In genomic region chr20:48789781-48790544, GRCh38 we compare ENCODE assay signal across 12 cellular contexts. TPM values are rescaled to one million over a fixed set of nuclear protein-coding genes. Genes with fewer than 3 reads are reported as not detected.
A peak's percentile ranks its signal among the peaks of the same experiment; 100 is the strongest.
DNase-seq lines count a peak whose midpoint lies in the region; ATAC-seq and TF ChIP-seq lines count a peak whose summit lies in the region.
"Had no signal": no experiment of that assay in that cellular context is flagged by ENCODE, and none has a peak within 500 bp of the region (broad histone marks: within the 10 kb centered on the region; RNA-seq: fewer than 3 reads in every experiment).

No MANE protein-coding gene starts in this region.

- peak overlapping the region in 55 of 59 donors; percentile 4 to 85 (median 70) for H3K27ac ChIP-seq in dorsolateral prefrontal cortex
- H3K27ac ChIP-seq: SJSA1 had no signal

- no peaks in the 10 kb centered on the region for H3K27me3 Mint-ChIP-seq in activated CD4-positive, alpha-beta memory T cell treated with anti-CD3 and anti-CD28 coated beads for 36 hours
- no peaks in the 10 kb centered on the region for H3K27me3 Mint-ChIP-seq in activated CD4-positive, alpha-beta memory T cell treated with anti-CD3 and anti-CD28 coated beads, Interleukin-2, amount 10 ng/mL, durations not matched to agents 7 days and 5 days
- no peaks in the 10 kb centered on the region for H3K27me3 Mint-ChIP-seq in stimulated activated memory B cell treated with anti-CD40 and anti-IgM and Interleukin-4, amounts not matched to agents 10 μg/mL and 1 μg/mL and 100 μg/mL, for 72 hours

- POLR2A ChIA-PET in activated CD4-positive, alpha-beta memory T cell treated with anti-CD3 and anti-CD28 coated beads for 36 hours (lab: Charles Lee): interaction anchor here (1.5 to 5.7 kb wide), 5 partner anchors 28 to 74 kb away, joined by 3 to 30 read pairs (median 8); partner anchors contain the start of gene PREX1
- POLR2A ChIA-PET in activated CD4-positive, alpha-beta memory T cell treated with anti-CD3 and anti-CD28 coated beads, Interleukin-2, amount 10 ng/mL, durations not matched to agents 7 days and 5 days (lab: Charles Lee): interaction anchor here (1.1 to 1.9 kb wide), 2 partner anchors 33 to 78 kb away, joined by 3 to 11 read pairs; no protein-coding TSS in a partner anchor

- intact Hi-C loops in activated CD4-positive, alpha-beta memory T cell treated with anti-CD3 and anti-CD28 coated beads for 36 hours (cut with micrococcal nuclease): no loop called here
- intact Hi-C loops in dorsolateral prefrontal cortex (cut with DNase I): loop anchor here in 1 of 2 donors (10.0 kb wide), 1 partner anchor 45 kb away; no protein-coding TSS in a partner anchor

- H3K4me1 Mint-ChIP-seq in activated CD4-positive, alpha-beta memory T cell treated with anti-CD3 and anti-CD28 coated beads for 36 hours (ENCODE audit: low read depth): peaks cover 62% of the 10 kb centered on the region
- peaks cover 57% of the 10 kb centered on the region for H3K4me1 Mint-ChIP-seq in activated CD4-positive, alpha-beta memory T cell treated with anti-CD3 and anti-CD28 coated beads, Interleukin-2, amount 10 ng/mL, durations not matched to agents 7 days and 5 days
- peaks cover 82% of the 10 kb centered on the region for H3K4me1 Mint-ChIP-seq in stimulated activated memory B cell treated with anti-CD40 and anti-IgM and Interleukin-4, amounts not matched to agents 10 μg/mL and 1 μg/mL and 100 μg/mL, for 72 hours

- TF ChIP-seq CTCF in dorsolateral prefrontal cortex (IDR thresholded peaks at IDR 0.05 in 54 of 56, conservative IDR thresholded peaks at IDR 0.05 in 2 of 56; ENCODE audit: low read depth in 1 of 56, partially characterized antibody in 56 of 56): no peak

- ATAC-seq in stimulated activated memory B cell treated with anti-CD40 and anti-IgM and Interleukin-4, amounts not matched to agents 10 μg/mL and 1 μg/mL and 100 μg/mL, for 72 hours: no peak
- ATAC-seq in HG03159 (IDR thresholded peaks at IDR 0.05; ENCODE audit: unreplicated experiment): no peak
- ATAC-seq in GM18520 (IDR thresholded peaks at IDR 0.05; ENCODE audit: unreplicated experiment): no peak
- ATAC-seq in GM19351 (IDR thresholded peaks at IDR 0.05; ENCODE audit: unreplicated experiment): no peak

- peaks cover 8% of the 10 kb centered on the region for H3K36me3 Mint-ChIP-seq in activated CD4-positive, alpha-beta memory T cell treated with anti-CD3 and anti-CD28 coated beads for 36 hours
- peaks cover 54% of the 10 kb centered on the region for H3K36me3 Mint-ChIP-seq in activated CD4-positive, alpha-beta memory T cell treated with anti-CD3 and anti-CD28 coated beads, Interleukin-2, amount 10 ng/mL, durations not matched to agents 7 days and 5 days (ENCODE audit: low read depth)
- H3K36me3 Mint-ChIP-seq in stimulated activated memory B cell treated with anti-CD40 and anti-IgM and Interleukin-4, amounts not matched to agents 10 μg/mL and 1 μg/mL and 100 μg/mL, for 72 hours: peaks cover 23% of the 10 kb centered on the region

- CTCF ChIA-PET in activated CD4-positive, alpha-beta memory T cell treated with anti-CD3 and anti-CD28 coated beads for 36 hours (lab: Charles Lee): interaction anchor here (1.1 to 2.0 kb wide), 2 partner anchors 132 kb away, joined by 4 to 6 read pairs; no protein-coding TSS in a partner anchor
- CTCF ChIA-PET in activated CD4-positive, alpha-beta memory T cell treated with anti-CD3 and anti-CD28 coated beads, Interleukin-2, amount 10 ng/mL, durations not matched to agents 7 days and 5 days (lab: Charles Lee): interaction anchor here (1.5 kb wide), 1 partner anchor 9 kb away, joined by 3 read pairs; no protein-coding TSS in a partner anchor

- H3K4me3 ChIP-seq in dorsolateral prefrontal cortex: peak overlapping the region in 1 of 59 donors; percentile 5
- H3K4me3 ChIP-seq: SJSA1 had no signal

- DNase-seq in activated CD4-positive, alpha-beta memory T cell treated with anti-CD3 and anti-CD28 coated beads for 36 hours: no peak
- no peak for DNase-seq in activated CD4-positive, alpha-beta memory T cell treated with anti-CD3 and anti-CD28 coated beads, Interleukin-2, amount 10 ng/mL, durations not matched to agents 7 days and 5 days
- DNase-seq in MV-4-11 (lab: John Stamatoyannopoulos, UW) (peak; percentile 70), dorsolateral prefrontal cortex (no peak)
- DNase-seq: EL, mesenchymal stem cell, NCI-H146 had no signal

- H3K27me3 ChIP-seq in dorsolateral prefrontal cortex: no peaks in the 10 kb centered on the region
- H3K27me3 ChIP-seq: SJSA1 had no signal

- no peak overlapping the region for H3K4me3 Mint-ChIP-seq in activated CD4-positive, alpha-beta memory T cell treated with anti-CD3 and anti-CD28 coated beads for 36 hours
- no peak overlapping the region for H3K4me3 Mint-ChIP-seq in activated CD4-positive, alpha-beta memory T cell treated with anti-CD3 and anti-CD28 coated beads, Interleukin-2, amount 10 ng/mL, durations not matched to agents 7 days and 5 days
- H3K4me3 Mint-ChIP-seq in stimulated activated memory B cell treated with anti-CD40 and anti-IgM and Interleukin-4, amounts not matched to agents 10 μg/mL and 1 μg/mL and 100 μg/mL, for 72 hours: peak overlapping the region; percentile 25

- H3K9me3 Mint-ChIP-seq in activated CD4-positive, alpha-beta memory T cell treated with anti-CD3 and anti-CD28 coated beads for 36 hours: no peaks in the 10 kb centered on the region
- no peaks in the 10 kb centered on the region for H3K9me3 Mint-ChIP-seq in activated CD4-positive, alpha-beta memory T cell treated with anti-CD3 and anti-CD28 coated beads, Interleukin-2, amount 10 ng/mL, durations not matched to agents 7 days and 5 days
- no peaks in the 10 kb centered on the region for H3K9me3 Mint-ChIP-seq in stimulated activated memory B cell treated with anti-CD40 and anti-IgM and Interleukin-4, amounts not matched to agents 10 μg/mL and 1 μg/mL and 100 μg/mL, for 72 hours

- H3K27ac Mint-ChIP-seq in activated CD4-positive, alpha-beta memory T cell treated with anti-CD3 and anti-CD28 coated beads for 36 hours: peak overlapping the region; percentile 52
- no peak overlapping the region for H3K27ac Mint-ChIP-seq in activated CD4-positive, alpha-beta memory T cell treated with anti-CD3 and anti-CD28 coated beads, Interleukin-2, amount 10 ng/mL, durations not matched to agents 7 days and 5 days
- no peak overlapping the region for H3K27ac Mint-ChIP-seq in stimulated activated memory B cell treated with anti-CD40 and anti-IgM and Interleukin-4, amounts not matched to agents 10 μg/mL and 1 μg/mL and 100 μg/mL, for 72 hours

RNA-seq across cellular contexts. Expression of gene PREX1, which starts 37.8 kb away (rescaled TPM):
- 10 to 100 TPM; 91.5 to 92.8 TPM for total RNA-seq in activated CD4-positive, alpha-beta memory T cell treated with anti-CD3 and anti-CD28 coated beads for 36 hours
- 100 to 1,000 TPM; 158 to 160 TPM for total RNA-seq in activated CD4-positive, alpha-beta memory T cell treated with anti-CD3 and anti-CD28 coated beads, Interleukin-2, amount 10 ng/mL, durations not matched to agents 7 days and 5 days
- 100 to 1,000 TPM in 76 of 120 experiments, 10 to 100 TPM in 44; 59.8 to 448 (median 117) TPM for total RNA-seq in dorsolateral prefrontal cortex
